7 cellular contexts compared by ENCODE assay signal in genomic region chr6:145815875-145816274, GRCh38. TPM values are rescaled to one million over a fixed set of nuclear protein-coding genes. Genes with fewer than 3 reads are reported as not detected.
A peak's percentile ranks its signal among the peaks of the same experiment; 100 is the strongest.
DNase-seq lines count a peak whose midpoint lies in the region; ATAC-seq, FAIRE-seq and TF ChIP-seq lines count a peak whose summit lies in the region.

No MANE protein-coding gene starts in this region.

- H3K36me3 ChIP-seq in OCI-LY7 (ENCODE audit: insufficient read depth, low read length): peaks cover 11% of the 10 kb centered on the region
- H3K36me3 ChIP-seq in pancreas: no peaks in the 10 kb centered on the region

- POLR2A ChIA-PET in OCI-LY7 (lab: Charles Lee): interaction anchor here (0.6 to 3.0 kb wide), 16 partner anchors 14 to 417 kb away, joined by 3 to 69 read pairs (median 4); partner anchors contain the start of gene EPM2A

- FAIRE-seq in pancreas (lab: Jason Lieb, UNC): no peak

- TSS peak; percentile 64 for BruUV-seq in OCI-LY7 (replicated peaks; lab: Mats Ljungman, UMichigan)

- H2AFZ ChIP-seq in OCI-LY7 (ENCODE audit: low read length): peak overlapping the region; percentile 1; the same call in 1 of the 2 replicates

- intact Hi-C loops in OCI-LY7 (cut with micrococcal nuclease; ENCODE audit: unreplicated experiment): loop anchor here (10.0 kb wide), 1 partner anchor 1389 kb away; the partner anchor contains the start of gene STXBP5
- intact Hi-C loops in pancreas (cut with DNase I): no loop called here

- H3K4me3 ChIP-seq in OCI-LY7 (ENCODE audit: low read depth, low read length, poor library complexity, severe bottlenecking) (peak overlapping the region; percentile 97), epithelial cell of proximal tubule (ENCODE audit: low read depth, low read length) (peak overlapping the region; percentile 79), pancreas (peak overlapping the region in 3 of 4 donors; percentile 55 to 86 (median 74))

- H3K9me2 ChIP-seq in OCI-LY7 (ENCODE audit: insufficient read depth, low read length): no peaks in the 10 kb centered on the region

- peak; percentile 19 for ATAC-seq in GM18511 (IDR thresholded peaks at IDR 0.05; ENCODE audit: unreplicated experiment)
- ATAC-seq in pancreas: peak in 1 of 4 donors; percentile 20

- TF ChIP-seq CTCF in OCI-LY7 (conservative IDR thresholded peaks at IDR 0.05; ENCODE audit: low read length) (no peak), epithelial cell of proximal tubule (conservative IDR thresholded peaks at IDR 0.05; ENCODE audit: low read depth, low read length) (no peak), pancreas (IDR thresholded peaks at IDR 0.05) (no peak)

- peaks cover 48% of the 10 kb centered on the region for H3K79me2 ChIP-seq in OCI-LY7 (ENCODE audit: insufficient read depth, low read depth, low read length)

- H3K4me1 ChIP-seq in OCI-LY7 (ENCODE audit: insufficient read depth, low read length, poor library complexity, severe bottlenecking) (peaks cover 28% of the 10 kb centered on the region), pancreas (peaks cover 5 to 26% (median 21%) of the 10 kb centered on the region in 3 donors)

- peak overlapping the region; percentile 85 for H3K4me2 ChIP-seq in OCI-LY7 (ENCODE audit: low read length)

- H3K27ac ChIP-seq in OCI-LY7 (ENCODE audit: low read depth, low read length, poor library complexity, severe bottlenecking) (peak overlapping the region; percentile 71), pancreas (peak overlapping the region in 1 of 4 donors; percentile 90)

- 48 to 60% methylated on average over 2 of the region's 2 CpGs for WGBS in pancreas, 2 donors

- H4K20me1 ChIP-seq in OCI-LY7 (ENCODE audit: insufficient read depth, low read length): peaks cover 7% of the 10 kb centered on the region; the same call in 1 of the 2 replicates

- no peaks in the 10 kb centered on the region for H3K9me3 ChIP-seq in OCI-LY7 (ENCODE audit: low read length)
- no peaks in the 10 kb centered on the region for H3K9me3 ChIP-seq in pancreas

- CTCF ChIA-PET in OCI-LY7 (lab: Charles Lee; ENCODE audit: unreplicated experiment): no interaction called here

- no peaks in the 10 kb centered on the region for H3K27me3 ChIP-seq in pancreas

- DNase-seq in OCI-LY7 (ENCODE audit: low spot score): peak; percentile 39
- DNase-seq in epithelial cell of proximal tubule (ENCODE audit: low read depth): no peak
- no peak for DNase-seq in pancreas
- DNase-seq in mesenteric fat pad (ENCODE audit: low spot score): no peak
- no peak for DNase-seq in NCI-H226
- DNase-seq in SHP77 (lab: John Stamatoyannopoulos, UW): no peak

RNA-seq across cellular contexts. Expression of gene FBXO30, which starts 1.3 kb away (rescaled TPM):
- 4.6 and 5.3 TPM in 2 replicates for total RNA-seq in OCI-LY7 (2014; rRNA removed; shearing (Covaris generic))
- 11.7 TPM in 2 replicates for total RNA-seq in OCI-LY7 (2022)
- total RNA-seq in epithelial cell of proximal tubule: 4.3 and 5.9 TPM in 2 replicates
- total RNA-seq in pancreas: 1 to 10 TPM; 2.2 to 5.6 (median 2.7) TPM
- 1 to 10 TPM; 1.5 to 2.6 TPM for polyA plus RNA-seq in pancreas
- total RNA-seq in mesenteric fat pad: 8.1 TPM
